Comparison of ENCODE assay signal across 9 cellular contexts in the genomic region with DNA sequence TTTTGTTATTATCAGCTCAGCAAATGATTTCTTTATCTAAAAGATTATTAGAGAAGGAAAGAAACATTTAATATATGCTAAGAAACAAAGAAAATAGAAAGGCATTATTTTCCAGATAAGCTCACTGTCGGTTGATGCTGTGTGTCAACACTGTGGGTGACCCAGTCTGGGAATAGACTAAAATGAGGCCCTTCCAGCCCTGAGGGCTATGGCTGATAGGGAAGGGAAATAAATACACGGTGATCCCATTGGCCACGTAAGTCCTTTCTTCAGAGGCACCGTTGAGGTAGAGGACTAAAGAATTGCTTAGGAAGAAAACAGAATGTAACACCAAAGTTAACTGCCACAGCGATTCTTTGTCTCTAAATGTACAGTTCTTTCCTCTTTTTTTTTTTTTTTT. TPM values are rescaled to one million over a fixed set of nuclear protein-coding genes. Genes with fewer than 3 reads are reported as not detected.
"Had no signal": no experiment of that assay in that cellular context is flagged by ENCODE, and none has a peak within 500 bp of the region (broad histone marks: within the 10 kb centered on the region; RNA-seq: fewer than 3 reads in every experiment).

No MANE protein-coding gene starts in this region.

- H3K4me1 Mint-ChIP-seq: IgD-negative memory B cell had no signal

- H3K4me3 ChIP-seq: HAP-1 had no signal

- ATAC-seq: HCT116 had no signal

- DNase-seq: GOT3, H7, HFFc6, KBM-7 had no signal

- H3K36me3 ChIP-seq: HAP-1 had no signal

- H3K4me3 Mint-ChIP-seq: HFFc6, IgD-negative memory B cell had no signal

- H3K4me1 ChIP-seq: HAP-1 had no signal

- H3K27ac Mint-ChIP-seq: HFFc6, IgD-negative memory B cell had no signal

- H3K9me3 ChIP-seq: HAP-1 had no signal

RNA-seq across cellular contexts. Expression of gene ABCB11, which starts 1.8 kb away (rescaled TPM):
- total RNA-seq: H4, HT-29 had no signal
- polyA plus RNA-seq: IgD-negative memory B cell had no signal

RNA-seq across cellular contexts. Expression of gene DHRS9, which starts 40.0 kb away (rescaled TPM):
- total RNA-seq: H7, HFFc6 had no signal
